Comparison of ENCODE assay signal across 8 cellular contexts in genomic region chr9:128127990-128128835, GRCh38. TPM values are rescaled to one million over a fixed set of nuclear protein-coding genes. Genes with fewer than 3 reads are reported as not detected.
DNase-seq lines count a peak whose midpoint lies in the region; ATAC-seq and TF ChIP-seq lines count a peak whose summit lies in the region.

No MANE protein-coding gene starts in this region.

- TF ChIP-seq CTCF in osteocyte (IDR thresholded peaks at IDR 0.05) (peak; percentile 6), thoracic aorta (IDR thresholded peaks at IDR 0.05) (no peak)

- peaks cover 28% of the 10 kb centered on the region for H3K4me1 Mint-ChIP-seq in activated naive CD8-positive, alpha-beta T cell (ENCODE audit: low read depth)
- peaks cover 31% of the 10 kb centered on the region for H3K4me1 Mint-ChIP-seq in osteocyte (ENCODE audit: unreplicated experiment)

- no peaks in the 10 kb centered on the region for H3K36me3 Mint-ChIP-seq in activated naive CD8-positive, alpha-beta T cell
- H3K36me3 Mint-ChIP-seq in osteocyte (ENCODE audit: unreplicated experiment), result peaks cover 3% of the 10 kb centered on the region

- H3K27me3 ChIP-seq in thoracic aorta (replicated peaks; ENCODE audit: insufficient read depth), result no peaks in the 10 kb centered on the region

- intact Hi-C loops in head of caudate nucleus (cut with DNase I), result no loop called here

- ATAC-seq in HG02610 (IDR thresholded peaks at IDR 0.05; ENCODE audit: unreplicated experiment) (peak; percentile 49), SK-N-SH treated with all-trans-retinoic acid at 6 μM for 48 hours (peak; percentile 86), thoracic aorta (ENCODE audit: insufficient number of reproducible peaks, low FRiP score, low read depth) (peak; percentile 92)

- H3K4me3 ChIP-seq in GM08714 (ENCODE audit: low read length) (peak overlapping the region; percentile 98), thoracic aorta (peak overlapping the region; percentile 94)

- H3K36me3 ChIP-seq in thoracic aorta, result no peaks in the 10 kb centered on the region

- peak overlapping the region; percentile 98 for H3K4me3 Mint-ChIP-seq in activated naive CD8-positive, alpha-beta T cell
- H3K4me3 Mint-ChIP-seq in osteocyte (ENCODE audit: unreplicated experiment), result peak overlapping the region; percentile 95

- peak overlapping the region; percentile 90 to 98 for H3K27ac ChIP-seq in thoracic aorta

- H3K4me1 ChIP-seq in thoracic aorta (ENCODE audit: control insufficient read depth in 1 of 2, low read depth in 2 of 2), result peaks cover 23 to 32% of the 10 kb centered on the region in 2 donors

- no peaks in the 10 kb centered on the region for H3K9me3 Mint-ChIP-seq in activated naive CD8-positive, alpha-beta T cell (ENCODE audit: low read depth)
- H3K9me3 Mint-ChIP-seq in osteocyte (ENCODE audit: unreplicated experiment), result no peaks in the 10 kb centered on the region

- DNase-seq in NCI-H1092 (lab: John Stamatoyannopoulos, UW), result peak; percentile 85
- DNase-seq in head of caudate nucleus, result peak; percentile 67 to 94 (median 87)
- peak; percentile 96 for DNase-seq in osteocyte (ENCODE audit: extremely low spot score, unreplicated experiment)
- peak; percentile 51 for DNase-seq in thoracic aorta (ENCODE audit: low spot score)

- no peaks in the 10 kb centered on the region for H3K9me3 ChIP-seq in thoracic aorta

- peak overlapping the region; percentile 99 for H3K27ac Mint-ChIP-seq in activated naive CD8-positive, alpha-beta T cell
- H3K27ac Mint-ChIP-seq in osteocyte (ENCODE audit: unreplicated experiment), result peak overlapping the region; percentile 95

- H3K27me3 Mint-ChIP-seq in activated naive CD8-positive, alpha-beta T cell, result no peaks in the 10 kb centered on the region
- H3K27me3 Mint-ChIP-seq in osteocyte (ENCODE audit: unreplicated experiment), result peaks cover 23% of the 10 kb centered on the region

TF ChIP-seq in SK-N-SH treated with all-trans-retinoic acid at 6 μM for 48 hours, 23 proteins besides CTCF, POLR2A, EP300 and RAD21:
- TF ChIP-seq, protein P1, sequence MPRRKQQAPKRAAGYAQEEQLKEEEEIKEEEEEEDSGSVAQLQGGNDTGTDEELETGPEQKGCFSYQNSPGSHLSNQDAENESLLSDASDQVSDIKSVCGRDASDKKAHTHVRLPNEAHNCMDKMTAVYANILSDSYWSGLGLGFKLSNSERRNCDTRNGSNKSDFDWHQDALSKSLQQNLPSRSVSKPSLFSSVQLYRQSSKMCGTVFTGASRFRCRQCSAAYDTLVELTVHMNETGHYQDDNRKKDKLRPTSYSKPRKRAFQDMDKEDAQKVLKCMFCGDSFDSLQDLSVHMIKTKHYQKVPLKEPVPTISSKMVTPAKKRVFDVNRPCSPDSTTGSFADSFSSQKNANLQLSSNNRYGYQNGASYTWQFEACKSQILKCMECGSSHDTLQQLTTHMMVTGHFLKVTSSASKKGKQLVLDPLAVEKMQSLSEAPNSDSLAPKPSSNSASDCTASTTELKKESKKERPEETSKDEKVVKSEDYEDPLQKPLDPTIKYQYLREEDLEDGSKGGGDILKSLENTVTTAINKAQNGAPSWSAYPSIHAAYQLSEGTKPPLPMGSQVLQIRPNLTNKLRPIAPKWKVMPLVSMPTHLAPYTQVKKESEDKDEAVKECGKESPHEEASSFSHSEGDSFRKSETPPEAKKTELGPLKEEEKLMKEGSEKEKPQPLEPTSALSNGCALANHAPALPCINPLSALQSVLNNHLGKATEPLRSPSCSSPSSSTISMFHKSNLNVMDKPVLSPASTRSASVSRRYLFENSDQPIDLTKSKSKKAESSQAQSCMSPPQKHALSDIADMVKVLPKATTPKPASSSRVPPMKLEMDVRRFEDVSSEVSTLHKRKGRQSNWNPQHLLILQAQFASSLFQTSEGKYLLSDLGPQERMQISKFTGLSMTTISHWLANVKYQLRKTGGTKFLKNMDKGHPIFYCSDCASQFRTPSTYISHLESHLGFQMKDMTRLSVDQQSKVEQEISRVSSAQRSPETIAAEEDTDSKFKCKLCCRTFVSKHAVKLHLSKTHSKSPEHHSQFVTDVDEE (CRISPR knock-in tag; IDR thresholded peaks at IDR 0.05), result peak; percentile 23; the same call in 1 of the 2 replicates
- TF ChIP-seq ZNF8 (CRISPR knock-in tag; IDR thresholded peaks at IDR 0.05), result no peak

RNA-seq across cellular contexts. Expression of gene PTGES2, which starts 0.7 kb away (rescaled TPM):
- total RNA-seq in osteocyte, result 79.2 and 80.3 TPM in 2 replicates
- 10 to 100 TPM; 57.9 to 66.0 TPM for total RNA-seq in thoracic aorta

RNA-seq across cellular contexts. Expression of gene LCN2, which starts 21.0 kb away (rescaled TPM):
- total RNA-seq in osteocyte, result not detected in 2 replicates
- total RNA-seq in thoracic aorta, result not detected

RNA-seq across cellular contexts. Expression of gene BBLN, which starts 31.9 kb away (rescaled TPM):
- total RNA-seq in osteocyte (93.3 and 93.9 TPM in 2 replicates), thoracic aorta (100 to 1,000 TPM; 208 to 329 TPM)

Comparison
In these comparisons a context has a peak if more than half of its experiments do, and no peak if none do; other contexts are left out.
1. Peak in every context shown above with its lines: DNase-seq, ATAC-seq, H3K4me3 ChIP-seq and H3K27ac ChIP-seq.